ENCODE assay signal across 8 cellular contexts in the genomic region with DNA sequence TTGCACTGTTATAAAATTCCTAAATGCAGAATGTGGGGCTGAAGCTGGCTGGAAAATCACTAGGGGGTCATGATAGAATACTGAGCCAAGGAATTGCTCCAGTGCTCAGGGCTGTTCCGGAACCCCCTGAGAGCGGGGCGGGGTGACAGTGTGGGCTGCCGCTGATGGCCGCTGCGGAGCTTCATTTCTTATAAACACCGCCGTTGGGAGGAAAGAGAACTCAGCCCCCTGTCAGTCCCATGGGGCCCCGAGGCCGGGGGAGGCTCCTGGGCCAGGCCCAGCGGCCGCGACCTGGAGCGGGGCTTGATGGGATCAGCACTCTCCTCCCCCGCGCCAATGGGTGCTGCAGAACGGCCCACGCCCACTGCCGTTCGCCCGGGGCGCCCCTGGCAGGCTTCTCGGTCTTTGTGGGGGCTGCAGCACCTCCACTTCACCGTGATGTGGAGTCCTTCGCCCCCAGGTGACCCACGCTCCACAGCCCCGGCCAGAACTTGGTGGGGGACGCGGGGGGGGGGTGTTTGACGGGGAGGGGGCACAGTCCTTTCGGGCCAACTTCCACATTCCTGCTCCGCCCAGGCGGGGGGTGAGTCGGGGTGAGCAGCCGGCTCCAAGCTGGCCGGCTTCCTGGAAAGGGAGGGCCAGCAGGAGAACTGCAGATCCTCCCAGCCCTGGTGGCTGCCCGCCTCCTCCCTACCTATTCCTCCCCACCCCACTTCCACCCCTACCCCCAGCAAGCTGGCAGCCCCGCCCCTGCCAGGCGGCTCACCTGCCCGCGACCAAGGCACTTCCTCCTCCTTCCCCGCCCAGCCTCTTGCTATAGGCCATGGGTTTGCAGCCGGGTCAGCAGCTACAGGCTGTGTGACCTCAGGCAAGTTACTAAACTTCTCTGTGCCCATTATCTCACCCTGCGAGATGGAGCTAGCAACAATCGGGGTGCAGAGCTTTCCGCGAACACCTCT. TPM values are rescaled to one million over a fixed set of nuclear protein-coding genes. Genes with fewer than 3 reads are reported as not detected.
DNase-seq lines count a peak whose midpoint lies in the region; ATAC-seq and TF ChIP-seq lines count a peak whose summit lies in the region.

No MANE protein-coding gene starts in this region.

- TF ChIP-seq CTCF in VCaP (conservative IDR thresholded peaks at IDR 0.05): no peak
- no peak for TF ChIP-seq CTCF in breast epithelium (IDR thresholded peaks at IDR 0.05)
- no peak for TF ChIP-seq CTCF in smooth muscle cell (IDR thresholded peaks at IDR 0.05; ENCODE audit: borderline replicate concordance, insufficient read depth, poor library complexity, severe bottlenecking)

- H3K4me3 ChIP-seq in breast epithelium: peak overlapping the region; percentile 67 to 80 (median 69)
- H3K4me3 ChIP-seq in smooth muscle cell: peak overlapping the region; percentile 54

- peak overlapping the region; percentile 85 for H3K27ac ChIP-seq in VCaP
- peak overlapping the region; percentile 96 to 97 for H3K27ac ChIP-seq in breast epithelium
- H3K27ac ChIP-seq in smooth muscle cell (ENCODE audit: low read depth): peak overlapping the region; percentile 78

- H3K4me1 ChIP-seq in breast epithelium (peaks cover 0 to 16% of the 10 kb centered on the region in 2 donors), smooth muscle cell (ENCODE audit: low read depth) (peaks cover 7% of the 10 kb centered on the region)

- H3K4me2 ChIP-seq in smooth muscle cell: peak overlapping the region; percentile 83

- H3K27me3 ChIP-seq in breast epithelium (no peaks in the 10 kb centered on the region), smooth muscle cell (ENCODE audit: low read depth) (no peaks in the 10 kb centered on the region)

- intact Hi-C loops in breast epithelium (cut with DNase I; ENCODE audit: low total_unique reads): loop anchor here (5.0 kb wide), 1 partner anchor 109 kb away; no protein-coding TSS in a partner anchor

- H3F3A ChIP-seq in smooth muscle cell (ENCODE audit: low read depth): peaks cover 22% of the 10 kb centered on the region

- peak overlapping the region; percentile 81 for H2AFZ ChIP-seq in smooth muscle cell (ENCODE audit: low read depth)

- ATAC-seq in HG03060 (IDR thresholded peaks at IDR 0.05; ENCODE audit: low read depth, unreplicated experiment): peak; percentile 32

- no peaks in the 10 kb centered on the region for H4K20me1 ChIP-seq in smooth muscle cell (ENCODE audit: low read depth)

- peak overlapping the region; percentile 45 for H3K9ac ChIP-seq in smooth muscle cell (ENCODE audit: low read depth)

- no peaks in the 10 kb centered on the region for H3K36me3 ChIP-seq in breast epithelium
- no peaks in the 10 kb centered on the region for H3K36me3 ChIP-seq in smooth muscle cell (ENCODE audit: low read depth)

- 1% methylated on average over 37 of the region's 47 CpGs for whole genome bisulfite sequencing in smooth muscle cell (ENCODE audit: low lambda C conversion rate)

- H3K9me3 ChIP-seq in breast epithelium (no peaks in the 10 kb centered on the region), smooth muscle cell (replicated peaks; ENCODE audit: low read depth) (no peaks in the 10 kb centered on the region)

- H3K79me2 ChIP-seq in smooth muscle cell (ENCODE audit: low read depth): no peaks in the 10 kb centered on the region

- no peak for TF ChIP-seq POLR2A in breast epithelium (IDR thresholded peaks at IDR 0.05)

- peak; percentile 25 to 56 for DNase-seq in NCI-H524 (lab: John Stamatoyannopoulos, UW)
- DNase-seq in NCI-H524 treated with DMSO at 0.1 percent for 48 hours (lab: John Stamatoyannopoulos, UW): no peak
- peak; percentile 59 for DNase-seq in NCI-H2107 treated with DMSO at 0.1 percent for 48 hours (lab: John Stamatoyannopoulos, UW; ENCODE audit: unreplicated experiment)
- DNase-seq in breast epithelium (ENCODE audit: low spot score in 2 of 2): peak; percentile 93
- DNase-seq in iPS-NIHi11 (ENCODE audit: low spot score): peak; percentile 85
- DNase-seq in smooth muscle cell (lab: John Stamatoyannopoulos, UW; ENCODE audit: unreplicated experiment): peak; percentile 85

RNA-seq across cellular contexts. Expression of a gene that starts 5.4 kb away (rescaled TPM):
- 10 to 100 TPM; 10.4 to 27.8 (median 18.0) TPM for total RNA-seq in breast epithelium
- 15.7 and 18.0 TPM in 2 replicates for total RNA-seq in smooth muscle cell
- polyA plus RNA-seq in smooth muscle cell: 19.1 and 25.5 TPM in 2 replicates

RNA-seq across cellular contexts. Expression of a gene that starts 47.4 kb away (rescaled TPM):
- total RNA-seq in breast epithelium (not detected), smooth muscle cell (not detected in 2 replicates)
- polyA plus RNA-seq in smooth muscle cell: not detected in 2 replicates
